In the genomic region with DNA sequence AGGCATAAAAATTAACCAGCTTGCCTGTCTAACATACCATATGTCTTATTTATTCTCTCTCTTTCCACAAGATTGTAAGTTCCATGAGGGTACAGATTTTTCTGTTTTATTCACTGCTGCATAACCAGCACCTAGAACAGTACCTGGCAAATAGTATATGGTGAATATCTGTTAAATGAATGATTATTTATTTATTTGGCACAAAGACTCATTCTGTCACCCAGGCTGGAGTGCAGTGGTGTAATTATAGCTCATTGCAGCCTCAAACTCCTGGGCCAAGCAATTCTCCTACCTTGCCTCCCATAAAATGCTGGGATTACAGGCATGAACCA, we compare ENCODE assay signal across 1 cellular context.
A peak's percentile ranks its signal among the peaks of the same experiment; 100 is the strongest.
TF ChIP-seq lines count a peak whose summit lies in the region.

No MANE protein-coding gene starts in this region.

TF ChIP-seq in HepG2, 621 proteins besides CTCF, POLR2A, EP300 and RAD21:
- TF ChIP-seq ZNF816 (CRISPR knock-in tag; IDR thresholded peaks at IDR 0.05; ENCODE audit: borderline replicate concordance) (0 out of 2 replicates have a peak, but pooled peaks have one; percentile 40), ZNF629 (CRISPR knock-in tag; conservative IDR thresholded peaks at IDR 0.05) (no peak)
